ENCODE assay signal across 21 cellular contexts in the genomic region with DNA sequence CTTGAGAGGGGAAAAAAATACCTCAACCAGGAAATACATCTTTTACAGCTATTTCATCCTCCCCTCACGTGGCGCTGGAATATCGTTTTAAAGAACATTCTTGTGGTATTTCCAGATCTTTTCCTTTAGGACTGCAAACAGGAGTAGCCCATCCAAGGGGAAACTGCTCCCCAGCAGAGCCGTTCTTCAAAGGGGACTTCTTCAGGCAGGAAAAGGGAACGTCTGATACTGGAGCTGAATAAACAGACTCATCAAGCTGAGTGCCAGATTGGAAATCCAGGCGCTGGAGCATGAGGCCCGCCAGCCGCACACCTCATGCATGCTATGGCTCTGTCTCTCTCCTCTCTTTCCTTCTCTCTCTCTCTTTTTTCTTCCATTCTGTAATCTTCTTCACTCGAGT. TPM values are rescaled to one million over a fixed set of nuclear protein-coding genes. Genes with fewer than 3 reads are reported as not detected.
DNase-seq lines count a peak whose midpoint lies in the region; ATAC-seq and TF ChIP-seq lines count a peak whose summit lies in the region.
"Had no signal": no experiment of that assay in that cellular context is flagged by ENCODE, and none has a peak within 500 bp of the region (broad histone marks: within the 10 kb centered on the region; RNA-seq: fewer than 3 reads in every experiment).

No MANE protein-coding gene starts in this region.

- H3K4me3 ChIP-seq in Caco-2 (ENCODE audit: low read depth, low read length) (no peak overlapping the region), thyroid gland (replicated peaks in 1 of 3) (no peak overlapping the region)
- H3K4me3 ChIP-seq: BLaER1, GM12878, GM23248 had no signal

- no peak for TF ChIP-seq CTCF in Caco-2 (IDR thresholded peaks at IDR 0.05; ENCODE audit: insufficient read depth in 1 of 2, low read depth in 1 of 2, low read length in 1 of 2, severe bottlenecking in 1 of 2, unreplicated experiment in 1 of 2)
- TF ChIP-seq CTCF in thyroid gland (IDR thresholded peaks at IDR 0.05), result no peak

- peak overlapping the region; percentile 4 for H3K27ac Mint-ChIP-seq in Caco-2 (ENCODE audit: unreplicated experiment)
- H3K27ac Mint-ChIP-seq: B cell; CD4-positive, CD25-positive, alpha-beta regulatory T cell; CD8-positive, alpha-beta T cell; H9 had no signal

- H3K4me1 ChIP-seq in Caco-2 (peaks cover 33% of the 10 kb centered on the region), thyroid gland (peaks cover 3 to 6% of the 10 kb centered on the region in 2 donors)
- H3K4me1 ChIP-seq: BLaER1 had no signal

- no peak overlapping the region for H3K4me3 Mint-ChIP-seq in Caco-2 (ENCODE audit: unreplicated experiment)
- H3K4me3 Mint-ChIP-seq: B cell; CD4-positive, CD25-positive, alpha-beta regulatory T cell; CD8-positive, alpha-beta T cell; H9 had no signal

- CTCF ChIA-PET in Caco-2 (lab: Charles Lee), result no interaction called here

- no peaks in the 10 kb centered on the region for H3K36me3 ChIP-seq in Caco-2 (ENCODE audit: control insufficient read depth, insufficient read depth, low read length)
- H3K36me3 ChIP-seq in thyroid gland, result no peaks in the 10 kb centered on the region
- H3K36me3 ChIP-seq: BLaER1 had no signal

- H3K4me1 Mint-ChIP-seq in Caco-2 (ENCODE audit: low read depth, unreplicated experiment), result peaks cover 18% of the 10 kb centered on the region
- H3K4me1 Mint-ChIP-seq: B cell; CD4-positive, CD25-positive, alpha-beta regulatory T cell; H9 had no signal

- H3K36me3 Mint-ChIP-seq in Caco-2 (ENCODE audit: insufficient read depth, unreplicated experiment), result no peaks in the 10 kb centered on the region
- H3K36me3 Mint-ChIP-seq: CD4-positive, CD25-positive, alpha-beta regulatory T cell; CD8-positive, alpha-beta T cell had no signal

- H3K27me3 Mint-ChIP-seq in Caco-2 (ENCODE audit: insufficient read depth, unreplicated experiment), result no peaks in the 10 kb centered on the region
- H3K27me3 Mint-ChIP-seq: CD4-positive, CD25-positive, alpha-beta regulatory T cell had no signal

- H3K9me3 ChIP-seq in Caco-2 (no peaks in the 10 kb centered on the region), thyroid gland (no peaks in the 10 kb centered on the region)
- H3K9me3 ChIP-seq: BLaER1 had no signal

- ATAC-seq in esophagus mucosa, result no peak
- ATAC-seq in GM21360 (IDR thresholded peaks at IDR 0.05; ENCODE audit: unreplicated experiment), result no peak
- ATAC-seq: CD8-positive, alpha-beta T cell; GM12878; HCT116 had no signal

- no peaks in the 10 kb centered on the region for H3K9me3 Mint-ChIP-seq in Caco-2 (ENCODE audit: unreplicated experiment)
- H3K9me3 Mint-ChIP-seq: CD8-positive, alpha-beta T cell; H9 had no signal

- H3K27me3 ChIP-seq in Caco-2 (replicated peaks; ENCODE audit: control insufficient read depth, insufficient read depth, low read length) (no peaks in the 10 kb centered on the region), thyroid gland (no peaks in the 10 kb centered on the region)
- H3K27me3 ChIP-seq: BLaER1 had no signal

- DNase-seq in Caco-2, result no peak
- DNase-seq in NCI-H510A (lab: John Stamatoyannopoulos, UW), result peak; percentile 17
- DNase-seq in dermis microvascular lymphatic vessel endothelial cell (ENCODE audit: low read depth in 2 of 2), result peak; percentile 40 to 48
- peak; percentile 21 to 29 for DNase-seq in thyroid gland
- DNase-seq in HuH-7.5 (ENCODE audit: low spot score), result no peak
- DNase-seq: CD4-positive, CD25-positive, alpha-beta regulatory T cell; CD8-positive, alpha-beta T cell; DMS 273 treated with DMSO at 0.1 percent for 48 hours; DMS79; EL; GDM1; GM23248; H9 had no signal

- no TSS peak for BruUV-seq in Caco-2 (replicated peaks; lab: Mats Ljungman, UMichigan)

- intact Hi-C loops in Caco-2 (cut with micrococcal nuclease; ENCODE audit: unreplicated experiment), result no loop called here
- intact Hi-C loops in thyroid gland (cut with DNase I), result no loop called here

- 64 to 65% methylated on average over 9 of the region's 9 CpGs for WGBS in thyroid gland, 2 donors

- no peak overlapping the region for H3K27ac ChIP-seq in thyroid gland
- H3K27ac ChIP-seq: 22Rv1, BLaER1, C4-2B, GM23248 had no signal

- POLR2A ChIA-PET in Caco-2 (lab: Charles Lee), result no interaction called here

- TF ChIP-seq POLR2A in thyroid gland (IDR thresholded peaks at IDR 0.05), result no peak

RNA-seq across cellular contexts. Expression of a gene that starts 34.0 kb away (rescaled TPM):
- total RNA-seq in Caco-2 (2022), result 17.6 and 24.5 TPM in 2 replicates
- total RNA-seq in dermis microvascular lymphatic vessel endothelial cell, result 56.4 and 112 TPM in 2 replicates
- 10 to 100 TPM; 34.6 to 51.3 (median 38.4) TPM for total RNA-seq in thyroid gland
- 0.88 TPM for total RNA-seq in esophagus mucosa
- total RNA-seq: CD4-positive, CD25-positive, alpha-beta regulatory T cell; CD8-positive, alpha-beta T cell had no signal

Comparison
In these comparisons a context has a peak if more than half of its experiments do, and no peak if none do; other contexts are left out.
1. DNase-seq: peak in NCI-H510A (single experiment), dermis microvascular lymphatic vessel endothelial cell (2 of 2) and thyroid gland (2 of 2); none in Caco-2 (0 of 2) and HuH-7.5 (single experiment).